In the genomic region with DNA sequence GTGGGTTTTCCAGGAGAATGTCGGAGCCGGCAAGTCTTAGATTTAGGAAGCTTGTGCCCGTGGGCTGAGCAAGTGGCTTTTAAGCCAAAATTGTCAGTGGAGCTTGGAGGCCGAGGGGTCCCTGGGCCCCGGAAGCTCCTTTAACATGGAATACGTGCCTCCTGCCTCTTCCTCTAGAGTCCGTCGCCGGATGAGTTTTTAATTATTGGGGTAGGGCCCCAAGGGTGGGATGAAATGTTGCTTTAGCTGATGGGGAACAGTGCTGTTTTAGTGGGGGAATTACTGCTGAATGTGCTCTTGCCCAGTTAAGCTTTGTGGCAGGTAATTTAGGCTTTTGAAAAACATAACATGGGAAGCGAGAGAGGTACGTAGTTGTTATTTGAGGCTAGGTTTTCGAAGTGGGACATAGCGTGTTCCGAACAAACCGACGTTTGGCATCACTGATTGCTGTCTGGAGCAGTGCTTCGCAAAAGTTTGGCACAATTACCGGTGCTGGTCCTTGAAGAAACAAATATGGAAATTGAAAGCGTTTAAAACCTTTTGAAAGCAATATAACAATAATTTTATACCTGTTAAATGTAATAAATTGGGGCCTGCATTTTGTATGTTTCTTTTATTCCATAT, we compare ENCODE assay signal across 8 cellular contexts. TPM values are rescaled to one million over a fixed set of nuclear protein-coding genes. Genes with fewer than 3 reads are reported as not detected.
DNase-seq lines count a peak whose midpoint lies in the region; ATAC-seq and TF ChIP-seq lines count a peak whose summit lies in the region.

No MANE protein-coding gene starts in this region.

- H3K9me3 Mint-ChIP-seq in activated B cell treated with CpG ODN at 0.5 μM for 24 hours (no peaks in the 10 kb centered on the region), glutamatergic neuron (ENCODE audit: unreplicated experiment) (peaks cover 6% of the 10 kb centered on the region)

- peaks cover 59% of the 10 kb centered on the region for H3K79me2 ChIP-seq in ACC112 (ENCODE audit: control insufficient read depth, insufficient read depth, low read length, unreplicated experiment)

- H3K4me3 Mint-ChIP-seq in activated B cell treated with CpG ODN at 0.5 μM for 24 hours (peak overlapping the region; percentile 99), glutamatergic neuron (ENCODE audit: unreplicated experiment) (peak overlapping the region; percentile 97)

- TF ChIP-seq CTCF in activated B cell treated with CpG ODN at 0.5 μM for 24 hours (IDR thresholded peaks at IDR 0.05) (no peak), glutamatergic neuron (IDR thresholded peaks at IDR 0.05; ENCODE audit: partially characterized antibody, unreplicated experiment) (no peak)

- H3K27ac ChIP-seq in ACC112 (ENCODE audit: low read depth, low read length) (peak overlapping the region; percentile 62), rectal smooth muscle tissue (ENCODE audit: low read depth, low read length) (peak overlapping the region; percentile 96)

- H2AFZ ChIP-seq in ACC112 (ENCODE audit: low read length, unreplicated experiment), result no peak overlapping the region

- H3K36me3 Mint-ChIP-seq in activated B cell treated with CpG ODN at 0.5 μM for 24 hours (ENCODE audit: low read depth) (peaks cover 60% of the 10 kb centered on the region), glutamatergic neuron (ENCODE audit: unreplicated experiment) (no peaks in the 10 kb centered on the region)

- H3K27ac Mint-ChIP-seq in activated B cell treated with CpG ODN at 0.5 μM for 24 hours, result peak overlapping the region; percentile 97
- H3K27ac Mint-ChIP-seq in glutamatergic neuron (ENCODE audit: unreplicated experiment), result peak overlapping the region; percentile 93

- no peak for TF ChIP-seq POLR2A in GM18505 (IDR thresholded peaks at IDR 0.05; ENCODE audit: borderline replicate concordance, extremely low read depth, insufficient read depth, insufficient read length)

- CTCF ChIA-PET in activated B cell treated with CpG ODN at 0.5 μM for 24 hours (lab: Charles Lee), result interaction anchor here (1.1 to 2.5 kb wide), 9 partner anchors 13 to 161 kb away, joined by 3 to 17 read pairs (median 8); a partner anchor contains a TSS

- intact Hi-C loops in activated B cell treated with CpG ODN at 0.5 μM for 24 hours (cut with micrococcal nuclease), result loop anchor here (1.0 to 10.0 kb wide), 7 partner anchors 28 to 1042 kb away; a partner anchor contains a TSS

- peak overlapping the region; percentile 99 for H3K4me3 ChIP-seq in ACC112 (ENCODE audit: low read depth, low read length)
- H3K4me3 ChIP-seq in rectal smooth muscle tissue (ENCODE audit: low read length), result peak overlapping the region; percentile 98

- no peaks in the 10 kb centered on the region for H3K27me3 ChIP-seq in ACC112 (ENCODE audit: insufficient read depth, low read length)
- H3K27me3 ChIP-seq in rectal smooth muscle tissue (ENCODE audit: control insufficient read depth, insufficient read depth, low read length), result no peaks in the 10 kb centered on the region

- ATAC-seq in GM19455 (IDR thresholded peaks at IDR 0.05; ENCODE audit: unreplicated experiment), result peak; percentile 2
- no peak for ATAC-seq in activated B cell treated with CpG ODN at 0.5 μM for 24 hours (ENCODE audit: low read depth)
- ATAC-seq in HG02885 (IDR thresholded peaks at IDR 0.05; ENCODE audit: poor library complexity, unreplicated experiment), result no peak
- ATAC-seq in GM18505 (IDR thresholded peaks at IDR 0.05; ENCODE audit: unreplicated experiment), result no peak

- POLR2A ChIA-PET in activated B cell treated with CpG ODN at 0.5 μM for 24 hours (lab: Charles Lee), result interaction anchor here (0.8 to 2.1 kb wide), 19 partner anchors 8 to 1014 kb away, joined by 3 to 25 read pairs (median 5); a partner anchor contains a TSS

- peak overlapping the region; percentile 99 for H3K9ac ChIP-seq in rectal smooth muscle tissue (ENCODE audit: low read length)

- H3K4me1 ChIP-seq in ACC112 (ENCODE audit: control insufficient read depth, insufficient read depth, low read length, unreplicated experiment) (peaks cover 44% of the 10 kb centered on the region), rectal smooth muscle tissue (ENCODE audit: control insufficient read depth, insufficient read depth, low read length) (peaks cover 23% of the 10 kb centered on the region)

- H3K27me3 Mint-ChIP-seq in activated B cell treated with CpG ODN at 0.5 μM for 24 hours (no peaks in the 10 kb centered on the region), glutamatergic neuron (ENCODE audit: unreplicated experiment) (peaks cover 4% of the 10 kb centered on the region)

- H3K36me3 ChIP-seq in ACC112 (ENCODE audit: insufficient read depth, low read length) (peaks cover 45% of the 10 kb centered on the region), rectal smooth muscle tissue (ENCODE audit: control insufficient read depth, insufficient read depth, low read length) (peaks cover 15% of the 10 kb centered on the region)

- DNase-seq in activated B cell treated with CpG ODN at 0.5 μM for 24 hours, result no peak
- DNase-seq in glutamatergic neuron, result no peak
- DNase-seq in 8988T, result no peak

- H3K4me1 Mint-ChIP-seq in activated B cell treated with CpG ODN at 0.5 μM for 24 hours, result peaks cover 55% of the 10 kb centered on the region
- peaks cover 13% of the 10 kb centered on the region for H3K4me1 Mint-ChIP-seq in glutamatergic neuron (ENCODE audit: low read depth, unreplicated experiment)

RNA-seq across cellular contexts. Expression of a gene that starts 0.8 kb away (rescaled TPM):
- total RNA-seq in activated B cell treated with CpG ODN at 0.5 μM for 24 hours (1,685 and 1,766 TPM in 2 replicates), glutamatergic neuron (ENCODE audit: unreplicated experiment) (692 TPM)

RNA-seq across cellular contexts. Expression of a gene that starts 47.7 kb away (rescaled TPM):
- 18.2 and 27.4 TPM in 2 replicates for total RNA-seq in activated B cell treated with CpG ODN at 0.5 μM for 24 hours
- total RNA-seq in glutamatergic neuron (ENCODE audit: unreplicated experiment), result 19.5 TPM
